Comparison of ENCODE assay signal across 17 cellular contexts in the genomic region with DNA sequence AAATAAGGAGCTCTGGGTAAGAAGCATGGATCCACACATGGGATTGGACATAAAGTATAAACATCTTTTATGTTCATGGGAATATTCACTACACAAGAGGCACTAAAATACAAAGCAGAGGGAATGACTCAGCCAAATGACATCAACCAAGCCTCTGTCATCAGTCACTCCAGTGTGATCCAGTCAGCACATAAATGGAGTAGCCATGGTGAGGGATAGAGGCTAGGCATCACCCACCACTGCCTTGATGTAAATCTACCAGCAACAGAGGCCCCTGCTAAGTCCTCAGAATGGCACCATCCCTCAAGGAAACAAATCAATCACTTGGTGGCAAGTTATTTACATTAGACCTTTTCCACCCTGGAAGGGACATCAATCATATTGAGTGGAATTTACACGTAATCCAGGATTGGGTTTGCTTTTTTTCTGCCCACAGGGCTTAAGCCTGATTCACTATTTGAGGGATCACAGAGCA. TPM values are rescaled to one million over a fixed set of nuclear protein-coding genes. Genes with fewer than 3 reads are reported as not detected.
DNase-seq lines count a peak whose midpoint lies in the region; TF ChIP-seq lines count a peak whose summit lies in the region.
"Had no signal": no experiment of that assay in that cellular context is flagged by ENCODE, and none has a peak within 500 bp of the region (broad histone marks: within the 10 kb centered on the region; RNA-seq: fewer than 3 reads in every experiment).

No MANE protein-coding gene starts in this region.

- WGBS in transverse colon (ENCODE audit: low coverage in 1 of 2), 2 donors = 58% methylated on average over 1 of the region's 1 CpG; no CpG with 5 or more reads in 1 of the 2 donors

- H3K9me3 ChIP-seq in transverse colon = no peaks in the 10 kb centered on the region
- H3K9me3 ChIP-seq: BE2C, gastrocnemius medialis, mucosa of descending colon, tibial artery had no signal

- CTCF ChIA-PET in RWPE1 (lab: Yijun Ruan, JAX) = no interaction called here

- H3K4me1 ChIP-seq in transverse colon = no peaks in the 10 kb centered on the region
- H3K4me1 ChIP-seq: BE2C, gastrocnemius medialis, tibial artery had no signal

- H3K27ac ChIP-seq in RWPE1 (no peak overlapping the region), transverse colon (no peak overlapping the region)
- H3K27ac ChIP-seq: gastrocnemius medialis, tibial artery had no signal

- in situ Hi-C loops in transverse colon (cut with MboI; ENCODE audit: low pct_ligation_motif_present in 1 of 4, low pct_unique_long_range_greater_than_20kb in 1 of 4, low sequenced_read_pairs in 3 of 4) = loop anchor here in 2 of 4 donors (25.0 kb wide), 1 partner anchor 264 kb away; no protein-coding TSS in a partner anchor

- H3K27me3 ChIP-seq in kidney epithelial cell (ENCODE audit: control insufficient read depth, insufficient read depth, low read length) (no peaks in the 10 kb centered on the region), transverse colon (no peaks in the 10 kb centered on the region)
- H3K27me3 ChIP-seq: gastrocnemius medialis, tibial artery had no signal

- H3K36me3 ChIP-seq in kidney epithelial cell (ENCODE audit: control insufficient read depth, insufficient read depth, low read length) (no peaks in the 10 kb centered on the region), transverse colon (no peaks in the 10 kb centered on the region)
- H3K36me3 ChIP-seq: BE2C, gastrocnemius medialis, tibial artery had no signal

- DNase-seq in AG10803 (ENCODE audit: low read depth) (peak; percentile 57), HFF-Myc (ENCODE audit: extremely low read depth, low read depth) (peak; percentile 37), amniotic epithelial cell (ENCODE audit: low read depth) (peak; percentile 84), kidney epithelial cell (ENCODE audit: low read depth) (peak; percentile 32), RWPE1 (ENCODE audit: low spot score) (no peak), transverse colon (no peak), CD1c-positive myeloid dendritic cell (ENCODE audit: extremely low spot score) (no peak)
- DNase-seq in activated T-cell treated with anti-CD3 and anti-CD28 coated beads, Interleukin-2, amount 50 U/mL, for 1 hour = no peak
- DNase-seq: amniotic stem cell, BE2C, gastrocnemius medialis, mucosa of descending colon, NCI-H1694 treated with DMSO at 0.1 percent for 48 hours, NCI-H526 treated with DMSO at 0.1 percent for 48 hours, posterior cingulate gyrus, tibial artery had no signal

- no peak for TF ChIP-seq POLR2A in transverse colon (IDR thresholded peaks at IDR 0.05)

- no peak overlapping the region for H3K4me3 ChIP-seq in AG10803 (ENCODE audit: low read length)
- no peak overlapping the region for H3K4me3 ChIP-seq in HFF-Myc (replicated peaks; ENCODE audit: low read depth, low read length)
- H3K4me3 ChIP-seq in kidney epithelial cell (ENCODE audit: low read depth, low read length) = no peak overlapping the region
- H3K4me3 ChIP-seq in transverse colon = no peak overlapping the region
- H3K4me3 ChIP-seq: gastrocnemius medialis, mucosa of descending colon, tibial artery had no signal

- TF ChIP-seq EP300 in transverse colon (IDR thresholded peaks at IDR 0.05; ENCODE audit: low read depth) = no peak

- intact Hi-C loops in transverse colon (cut with DNase I; ENCODE audit: low total_unique reads) = no loop called here

- no peak for TF ChIP-seq CTCF in AG10803 (conservative IDR thresholded peaks at IDR 0.05; ENCODE audit: low read length)
- no peak for TF ChIP-seq CTCF in HFF-Myc (IDR thresholded peaks at IDR 0.05; ENCODE audit: low read depth, low read length, missing control alignments)
- no peak for TF ChIP-seq CTCF in kidney epithelial cell (IDR thresholded peaks at IDR 0.05; ENCODE audit: insufficient read depth, low read length, poor library complexity, severe bottlenecking)
- no peak for TF ChIP-seq CTCF in RWPE1 (conservative IDR thresholded peaks at IDR 0.05; ENCODE audit: low read depth)
- no peak for TF ChIP-seq CTCF in transverse colon (IDR thresholded peaks at IDR 0.05)

- POLR2A ChIA-PET in RWPE1 (lab: Yijun Ruan, JAX; ENCODE audit: low non-redundant PET) = no interaction called here

RNA-seq across cellular contexts. Expression of gene VEPH1, which starts 27.3 kb away (rescaled TPM):
- total RNA-seq in kidney epithelial cell (9.0 and 26.0 TPM in 2 replicates), transverse colon (1 to 10 TPM in 2 of 4 donors, under 1 TPM in 2; 0.20 to 4.1 (median 0.90) TPM)
- total RNA-seq: T-helper 2 cell treated with Interferon-gamma antibody and Interleukin-4, amounts not matched to agents 100 ng/mL and 5 ng/mL, for 36 hours had no signal

RNA-seq across cellular contexts. Expression of gene PTX3, which starts 39.3 kb away (rescaled TPM):
- 24.4 and 31.1 TPM in 2 replicates for total RNA-seq in kidney epithelial cell
- 10 to 100 TPM in 1 of 4 donors, 1 to 10 TPM in 3; 1.8 to 26.2 (median 3.7) TPM for total RNA-seq in transverse colon
- total RNA-seq: T-helper 2 cell treated with Interferon-gamma antibody and Interleukin-4, amounts not matched to agents 100 ng/mL and 5 ng/mL, for 36 hours had no signal

Comparison
In these comparisons a context has a peak if more than half of its experiments do, and no peak if none do; other contexts are left out.
1. DNase-seq: peak in AG10803 (single experiment), HFF-Myc (single experiment), amniotic epithelial cell (single experiment) and kidney epithelial cell (single experiment); none in RWPE1 (single experiment), transverse colon (single experiment), activated T-cell treated with anti-CD3 and anti-CD28 coated beads, Interleukin-2, amount 50 U/mL, for 1 hour (single experiment) and CD1c-positive myeloid dendritic cell (single experiment).